ENCODE assay signal across 8 cellular contexts in genomic region chr11:64250875-64251721, GRCh38. TPM values are rescaled to one million over a fixed set of nuclear protein-coding genes. Genes with fewer than 3 reads are reported as not detected.
DNase-seq lines count a peak whose midpoint lies in the region; ATAC-seq and TF ChIP-seq lines count a peak whose summit lies in the region.

TSS of gene PLCB3 (plus strand) at chr11:64251530. CDS start at chr11:64251650, 120 bp downstream.

- peaks cover 26% of the 10 kb centered on the region for H3K79me1 ChIP-seq in trophoblast cell (ENCODE audit: low read length)

- H3K27me3 ChIP-seq in heart left ventricle (no peaks in the 10 kb centered on the region), trophoblast cell (ENCODE audit: insufficient read depth, low read length) (no peaks in the 10 kb centered on the region)

- intact Hi-C loops in heart left ventricle (cut with DNase I): loop anchor here in 4 of 10 donors (1.0 to 10.0 kb wide), 6 partner anchors 17 to 54 kb away; partner anchors contain the start of genes CATSPERZ (in 3 of the 4) and ESRRA (in 1 of the 4)

- H2AK5ac ChIP-seq in trophoblast cell (ENCODE audit: low read length): peak within 1 kb of the TSS; percentile 77

- H3K4me2 ChIP-seq in trophoblast cell (ENCODE audit: low read length): peak within 1 kb of the TSS; percentile 88

- H2AFZ ChIP-seq in trophoblast cell (ENCODE audit: insufficient read depth, low read length, poor library complexity): peak within 1 kb of the TSS; percentile 41

- ATAC-seq in HG03045 (IDR thresholded peaks at IDR 0.05; ENCODE audit: unreplicated experiment) (peak; percentile 44), heart left ventricle (peak; percentile 21 to 64 (median 50))

- 0 to 2% (median 1%) methylated on average over 26 to 79 of the region's 79 CpGs for WGBS in heart left ventricle, 4 donors
- no CpG with 5 or more reads among the region's 79 CpGs for WGBS in trophoblast cell (ENCODE audit: extremely low coverage, insufficient coverage, insufficient read length)

- peak within 1 kb of the TSS; percentile 65 for H4K12ac ChIP-seq in trophoblast cell (ENCODE audit: low read depth, low read length)

- peak within 1 kb of the TSS; percentile 85 for H4K8ac ChIP-seq in trophoblast cell (ENCODE audit: low read depth, low read length)

- TF ChIP-seq POLR2A in Raji (IDR thresholded peaks at IDR 0.05; ENCODE audit: insufficient read depth, low read depth, low read length) (peak; percentile 31; the same call in 1 of the 2 replicates), heart left ventricle (IDR thresholded peaks at IDR 0.05) (peak in 1 of 2 donors; percentile 68)

- H4K91ac ChIP-seq in trophoblast cell (ENCODE audit: low read depth, low read length): peak within 1 kb of the TSS; percentile 74

- H3K36me3 ChIP-seq in heart left ventricle: peaks cover 0 to 18% (median 12%) of the 10 kb centered on the region in 9 donors
- H3K36me3 ChIP-seq in trophoblast cell (ENCODE audit: control insufficient read depth in 1 of 2, insufficient read depth in 2 of 2, low read length in 2 of 2): peaks cover 16 to 24% of the 10 kb centered on the region in 2 experiments

- H3K79me2 ChIP-seq in trophoblast cell (ENCODE audit: control insufficient read depth, insufficient read depth, low read length, poor library complexity): peaks cover 15% of the 10 kb centered on the region

- H3K9me3 ChIP-seq in heart left ventricle (no peaks in the 10 kb centered on the region), trophoblast cell (ENCODE audit: insufficient read depth, low read depth, low read length) (peaks cover 2% of the 10 kb centered on the region)

- no peak within 1 kb of the TSS for H3K23ac ChIP-seq in trophoblast cell (ENCODE audit: low read length)

- peak within 1 kb of the TSS; percentile 62 to 100 (median 92) for H3K4me3 ChIP-seq in heart left ventricle
- peak within 1 kb of the TSS; percentile 79 for H3K4me3 ChIP-seq in trophoblast cell (ENCODE audit: low read depth, low read length)

- peak within 1 kb of the TSS; percentile 0 for H2BK5ac ChIP-seq in trophoblast cell (ENCODE audit: low read depth, low read length, poor library complexity)

- H3K27ac ChIP-seq in heart left ventricle: peak within 1 kb of the TSS in 11 of 12 donors; percentile 62 to 92 (median 79)
- no peak within 1 kb of the TSS for H3K27ac ChIP-seq in trophoblast cell (ENCODE audit: low read depth, low read length)

- peak within 1 kb of the TSS; percentile 76 for H3K18ac ChIP-seq in trophoblast cell (ENCODE audit: low read length)

- H3K4me1 ChIP-seq in heart left ventricle (peaks cover 5 to 56% (median 33%) of the 10 kb centered on the region in 12 donors), trophoblast cell (ENCODE audit: control insufficient read depth in 1 of 2, insufficient read depth in 2 of 2, low read length in 2 of 2) (peaks cover 8 to 16% of the 10 kb centered on the region in 2 experiments)

- TF ChIP-seq CTCF in heart left ventricle (IDR thresholded peaks at IDR 0.05): peak; percentile 49 to 94 (median 80)

- H3K9ac ChIP-seq in trophoblast cell (ENCODE audit: low read length): peak within 1 kb of the TSS; percentile 82

- H3K4ac ChIP-seq in trophoblast cell (ENCODE audit: low read depth, low read length): peak within 1 kb of the TSS; percentile 81

- DNase-seq in NCI-H1436 (lab: John Stamatoyannopoulos, UW): peak; percentile 25
- no peak for DNase-seq in NCI-H1436 treated with DMSO at 0.1 percent for 48 hours (lab: John Stamatoyannopoulos, UW)
- peak; percentile 52 for DNase-seq in activated naive CD4-positive, alpha-beta T cell treated with anti-CD3 and anti-CD28 coated beads, Interleukin-2, amount 50 U/mL, for 16 hours
- DNase-seq in heart left ventricle: peak in 4 of 5 donors; percentile 65 to 85 (median 72)
- peak in 1 of 2 donors; percentile 72 for DNase-seq in trophoblast cell
- DNase-seq in NCI-H2107 (lab: John Stamatoyannopoulos, UW): no peak

- peak within 1 kb of the TSS; percentile 36 for H3K14ac ChIP-seq in trophoblast cell (ENCODE audit: low read length)

- peak within 1 kb of the TSS; percentile 50 for H2BK12ac ChIP-seq in trophoblast cell (ENCODE audit: low read length)

- peak within 1 kb of the TSS; percentile 48 for H2BK120ac ChIP-seq in trophoblast cell (ENCODE audit: insufficient read depth, low read length, poor library complexity)

RNA-seq across cellular contexts. Expression of gene PLCB3, which starts in this region (rescaled TPM):
- 10 to 100 TPM in 3 of 9 donors, 1 to 10 TPM in 6; 7.6 to 19.1 (median 9.8) TPM for total RNA-seq in heart left ventricle
- polyA plus RNA-seq in heart left ventricle: 10 to 100 TPM in 1 of 2 donors, 1 to 10 TPM in 1; 7.4 to 11.6 TPM
- polyA plus RNA-seq in trophoblast cell (2013): 26.2 and 26.8 TPM in 2 replicates

Comparison
In these comparisons a context has a peak if more than half of its experiments do, and no peak if none do; other contexts are left out.
1. DNase-seq: peak in NCI-H1436 (single experiment), activated naive CD4-positive, alpha-beta T cell treated with anti-CD3 and anti-CD28 coated beads, Interleukin-2, amount 50 U/mL, for 16 hours (single experiment) and heart left ventricle (4 of 5); none in NCI-H1436 treated with DMSO at 0.1 percent for 48 hours (single experiment) and NCI-H2107 (single experiment).